In the genomic region with DNA sequence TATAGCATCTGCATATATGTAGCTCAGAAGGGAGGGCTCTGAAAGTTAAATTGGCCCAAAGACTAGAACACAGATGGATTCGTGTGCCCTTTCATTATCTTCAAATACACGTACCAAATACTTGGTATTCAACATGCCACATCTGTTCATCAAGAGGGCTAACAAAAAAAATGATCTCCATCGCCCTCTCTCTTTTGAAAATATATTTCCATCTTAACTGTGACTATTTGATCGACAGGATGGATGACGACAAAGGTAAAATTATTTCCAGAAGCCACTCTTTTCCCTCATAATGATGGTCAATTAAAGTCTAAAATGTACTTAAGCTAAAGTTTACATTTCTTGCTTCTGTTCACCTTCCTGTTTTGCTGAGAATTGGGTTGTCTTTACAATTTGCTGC, we compare ENCODE assay signal across 24 cellular contexts.
A peak's percentile ranks its signal among the peaks of the same experiment; 100 is the strongest.
DNase-seq lines count a peak whose midpoint lies in the region; ATAC-seq, FAIRE-seq and TF ChIP-seq lines count a peak whose summit lies in the region.
"Had no signal": no experiment of that assay in that cellular context is flagged by ENCODE, and none has a peak within 500 bp of the region (broad histone marks: within the 10 kb centered on the region; RNA-seq: fewer than 3 reads in every experiment).

No MANE protein-coding gene starts in this region.

- no peak for FAIRE-seq in GM12878 (lab: Jason Lieb, UNC)
- FAIRE-seq: astrocyte had no signal

- H3K4me1 Mint-ChIP-seq in H9 (peaks cover 29% of the 10 kb centered on the region in 2 experiments), neural crest cell (peaks cover 62% of the 10 kb centered on the region)

- no peak overlapping the region for H2BK20ac ChIP-seq in H9 (ENCODE audit: low read depth, low read length, poor library complexity, severe bottlenecking)

- no peaks in the 10 kb centered on the region for H3K9me3 ChIP-seq in H9 (ENCODE audit: control insufficient read depth, low read depth, low read length)
- H3K9me3 ChIP-seq in GM12878 (replicated peaks; ENCODE audit: control insufficient read depth, insufficient read depth, low read length) = no peaks in the 10 kb centered on the region
- H3K9me3 ChIP-seq: lower lobe of right lung, upper lobe of left lung had no signal

- no peak overlapping the region for H4K5ac ChIP-seq in H9 (ENCODE audit: insufficient read length, low read depth, low read length)

- no peak overlapping the region for H3K4me3 ChIP-seq in GM12878
- H3K4me3 ChIP-seq in coronary artery = no peak overlapping the region
- H3K4me3 ChIP-seq: lower lobe of right lung, upper lobe of left lung had no signal

- H3K27ac Mint-ChIP-seq in H9 (peak overlapping the region in 2 of 3 experiments; percentile 16 to 69; a peak in 2 of 7 replicates), neural crest cell (ENCODE audit: unreplicated experiment) (no peak overlapping the region)
- H3K27ac Mint-ChIP-seq: activated CD4-positive, alpha-beta memory T cell treated with anti-CD3 and anti-CD28 coated beads for 36 hours; dendritic cell treated with granulocyte-macrophage colony-stimulating factor and Interleukin-4, amounts not matched to agents 40 ng/mL and 50 ng/mL, for 4 days; stimulated activated memory B cell treated with anti-CD40 and anti-IgM and Interleukin-4, amounts not matched to agents 10 μg/mL and 1 μg/mL and 100 μg/mL, for 72 hours had no signal

- H3K4me2 ChIP-seq in H9 (ENCODE audit: insufficient read depth, insufficient read length, low read length) (no peak overlapping the region), GM12878 (ENCODE audit: control insufficient read depth, insufficient read depth) (no peak overlapping the region)

- no peak overlapping the region for H2BK12ac ChIP-seq in H9 (ENCODE audit: insufficient read length, low read depth, low read length)

- no peak for TF ChIP-seq POLR2A in GM12878 (IDR thresholded peaks at IDR 0.05; ENCODE audit: low read depth, low read length)

- no peak overlapping the region for H3K56ac ChIP-seq in H9 (ENCODE audit: insufficient read length, low read depth, low read length)

- no peak overlapping the region for H4K8ac ChIP-seq in H9 (replicated peaks; ENCODE audit: insufficient read length, low read depth, low read length)

- CTCF ChIA-PET in GM12878 (lab: Yijun Ruan, JAX) = interaction anchor here (0.6 to 1.6 kb wide), 5 partner anchors 11 to 1583 kb away, joined by 3 to 6 read pairs (median 3); no protein-coding TSS in a partner anchor

- H3K14ac ChIP-seq in H9 (ENCODE audit: insufficient read depth, low read length) = no peak overlapping the region

- no peak overlapping the region for H2BK5ac ChIP-seq in H9 (ENCODE audit: insufficient read length, low read length)

- H3K18ac ChIP-seq in H9 (ENCODE audit: insufficient read length, low read depth, low read length) = no peak overlapping the region

- H3K27ac ChIP-seq in H9 (ENCODE audit: insufficient read length, low read depth, low read length) (no peak overlapping the region), GM12878 (ENCODE audit: control insufficient read depth, insufficient read depth) (no peak overlapping the region), coronary artery (no peak overlapping the region)
- H3K27ac ChIP-seq: lower lobe of right lung, RWPE1, upper lobe of left lung had no signal

- H3K9ac ChIP-seq in H9 (ENCODE audit: extremely low read depth, insufficient read length, low read length) (no peak overlapping the region), GM12878 (ENCODE audit: control insufficient read depth, insufficient read depth, low read length) (no peak overlapping the region)

- no CpG with 5 or more reads among the region's 5 CpGs for WGBS in H9 (ENCODE audit: extremely low coverage, insufficient read length, low lambda C conversion rate)
- 45% methylated on average over 5 of the region's 5 CpGs for WGBS in GM12878 (ENCODE audit: insufficient coverage, insufficient replicate concordance, low lambda C conversion rate, missing lambda C conversion rate)

- no peak overlapping the region for H2BK120ac ChIP-seq in H9 (ENCODE audit: low read depth, low read length, poor library complexity, severe bottlenecking)

- H3K23me2 ChIP-seq in H9 (ENCODE audit: insufficient read length, low read depth, low read length, poor library complexity, severe bottlenecking) = no peaks in the 10 kb centered on the region

- H2BK15ac ChIP-seq in H9 (ENCODE audit: low read depth, low read length) = no peak overlapping the region

- no peak overlapping the region for H3T11ph ChIP-seq in H9 (ENCODE audit: low read length)

- no peak for TF ChIP-seq EP300 in GM12878 (IDR thresholded peaks at IDR 0.05; ENCODE audit: borderline replicate concordance in 1 of 2, control insufficient read depth in 1 of 2, low read depth in 2 of 2, low read length in 2 of 2)

- peaks cover 10% of the 10 kb centered on the region for H3K79me1 ChIP-seq in H9 (ENCODE audit: insufficient read depth, low read depth, low read length, poor library complexity, severe bottlenecking)

- SMC1A ChIA-PET in GM12878 (lab: Charles Lee; ENCODE audit: uncharacterized antibody, unreplicated experiment) = interaction anchor here (0.6 to 4.4 kb wide), 6 partner anchors 73 to 579 kb away, joined by 3 to 23 read pairs (median 4); no protein-coding TSS in a partner anchor

- H2AK5ac ChIP-seq in H9 (ENCODE audit: insufficient read length, low read length) = no peak overlapping the region

- in situ Hi-C loops in GM12878 (cut with MboI) = no loop called here

- H2AFZ ChIP-seq in H9 (ENCODE audit: low read length) (no peak overlapping the region), GM12878 (ENCODE audit: control insufficient read depth, low read depth, low read length) (no peak overlapping the region)

- H3K79me2 ChIP-seq in H9 (ENCODE audit: insufficient read depth, low read length) (peaks cover 12% of the 10 kb centered on the region; the same call in 1 of the 2 replicates), GM12878 (ENCODE audit: control insufficient read depth, insufficient read depth, low read length) (no peaks in the 10 kb centered on the region)

- H3K9me3 Mint-ChIP-seq in H9 (no peaks in the 10 kb centered on the region), neural crest cell (peaks cover 4% of the 10 kb centered on the region)
- H3K9me3 Mint-ChIP-seq: activated CD4-positive, alpha-beta memory T cell treated with anti-CD3 and anti-CD28 coated beads for 36 hours; activated T-cell treated with anti-CD3 and anti-CD28 coated beads, Interleukin-2, amount 50 U/mL, for 4 hours; dendritic cell treated with granulocyte-macrophage colony-stimulating factor and Interleukin-4, amounts not matched to agents 40 ng/mL and 50 ng/mL, for 4 days; stimulated activated memory B cell treated with anti-CD40 and anti-IgM and Interleukin-4, amounts not matched to agents 10 μg/mL and 1 μg/mL and 100 μg/mL, for 72 hours had no signal

- DNase-seq in DMS 273 (lab: John Stamatoyannopoulos, UW; ENCODE audit: unreplicated experiment) (peak; percentile 53), DMS 273 treated with DMSO at 0.1 percent for 48 hours (lab: John Stamatoyannopoulos, UW) (no peak), H9 (no peak), GM12878 (ENCODE audit: low read depth, low spot score) (no peak), neural crest cell (ENCODE audit: low read depth, low spot score) (no peak), coronary artery (ENCODE audit: low spot score) (no peak), SK-N-DZ (ENCODE audit: low spot score) (no peak)
- DNase-seq: 8988T; activated CD4-positive, alpha-beta memory T cell treated with anti-CD3 and anti-CD28 coated beads for 36 hours; activated naive CD4-positive, alpha-beta T cell treated with anti-CD3 and anti-CD28 coated beads, Interleukin-2, amount 50 U/mL, for 16 hours; activated T-cell treated with anti-CD3 and anti-CD28 coated beads, Interleukin-2, amount 50 U/mL, for 4 hours; C1 segment of cervical spinal cord; DMS79 treated with DMSO at 0.1 percent for 48 hours; lower lobe of right lung; naive B cell; NCI-H146; NCI-H774; retina; upper lobe of left lung had no signal

- no peaks in the 10 kb centered on the region for H3K27me3 Mint-ChIP-seq in H9 (ENCODE audit: low read depth)
- no peaks in the 10 kb centered on the region for H3K27me3 Mint-ChIP-seq in neural crest cell (ENCODE audit: low read depth)
- H3K27me3 Mint-ChIP-seq: activated CD4-positive, alpha-beta memory T cell treated with anti-CD3 and anti-CD28 coated beads for 36 hours; dendritic cell treated with granulocyte-macrophage colony-stimulating factor and Interleukin-4, amounts not matched to agents 40 ng/mL and 50 ng/mL, for 4 days; naive B cell; stimulated activated memory B cell treated with anti-CD40 and anti-IgM and Interleukin-4, amounts not matched to agents 10 μg/mL and 1 μg/mL and 100 μg/mL, for 72 hours had no signal

- H3K4ac ChIP-seq in H9 (ENCODE audit: low read depth, low read length) = no peak overlapping the region

- peak; percentile 17; the same call in 1 of the 2 replicates for TF ChIP-seq RAD21 in GM12878 (IDR thresholded peaks at IDR 0.05; ENCODE audit: insufficient read depth, low read depth, low read length)

- no TSS peak for BruUV-seq in GM12878 (replicated peaks; lab: Mats Ljungman, UMichigan)

- ATAC-seq in GM12878 = no peak
- no peak for ATAC-seq in HG03460 (IDR thresholded peaks at IDR 0.05; ENCODE audit: unreplicated experiment)
- ATAC-seq: activated T-cell treated with anti-CD3 and anti-CD28 coated beads, Interleukin-2, amount 50 U/mL, for 4 hours; lower lobe of right lung; stimulated activated memory B cell treated with anti-CD40 and anti-IgM and Interleukin-4, amounts not matched to agents 10 μg/mL and 1 μg/mL and 100 μg/mL, for 72 hours had no signal

- TF ChIP-seq CTCF in H9 (conservative IDR thresholded peaks at IDR 0.05) = no peak
- no peak; a peak in 1 of 6 replicates for TF ChIP-seq CTCF in GM12878 (IDR thresholded peaks at IDR 0.05 in 2 of 3, conservative IDR thresholded peaks at IDR 0.05 in 1 of 3; ENCODE audit: control insufficient read depth in 2 of 3, extremely low read depth in 1 of 3, insufficient read depth in 1 of 3, low read depth in 3 of 3, low read length in 3 of 3)
- peak; percentile 17 for TF ChIP-seq CTCF in neural crest cell (conservative IDR thresholded peaks at IDR 0.05)
- no peak for TF ChIP-seq CTCF in coronary artery (IDR thresholded peaks at IDR 0.05)

- POLR2A ChIA-PET in GM12878 (lab: Charles Lee) = no interaction called here

- H3K36me3 ChIP-seq in GM12878 (ENCODE audit: control insufficient read depth in 2 of 2, insufficient read depth in 2 of 2, low read length in 1 of 2) = no peaks in the 10 kb centered on the region
- H3K36me3 ChIP-seq: lower lobe of right lung had no signal

- no peaks in the 10 kb centered on the region; the same call in 1 of the 2 replicates for H3K4me1 ChIP-seq in H9 (ENCODE audit: insufficient read depth, low read length)
- no peaks in the 10 kb centered on the region for H3K4me1 ChIP-seq in GM12878 (ENCODE audit: control insufficient read depth, insufficient read depth, low read length)

- H3K4me3 Mint-ChIP-seq in H9 (no peak overlapping the region), neural crest cell (no peak overlapping the region)
- H3K4me3 Mint-ChIP-seq: activated CD4-positive, alpha-beta memory T cell treated with anti-CD3 and anti-CD28 coated beads for 36 hours; activated T-cell treated with anti-CD3 and anti-CD28 coated beads, Interleukin-2, amount 50 U/mL, for 4 hours; dendritic cell treated with granulocyte-macrophage colony-stimulating factor and Interleukin-4, amounts not matched to agents 40 ng/mL and 50 ng/mL, for 4 days; naive B cell; stimulated activated memory B cell treated with anti-CD40 and anti-IgM and Interleukin-4, amounts not matched to agents 10 μg/mL and 1 μg/mL and 100 μg/mL, for 72 hours had no signal

- RAD21 ChIA-PET in GM12878 (lab: Charles Lee; ENCODE audit: unreplicated experiment) = interaction anchor here (3.7 kb wide), 1 partner anchor 360 kb away, joined by 17 read pairs; no protein-coding TSS in a partner anchor

- no peak overlapping the region for H4K91ac ChIP-seq in H9 (ENCODE audit: insufficient read length, low read depth, low read length)

- H3K23ac ChIP-seq in H9 (ENCODE audit: insufficient read length, low read depth, low read length) = no peak overlapping the region

- H4K20me1 ChIP-seq in H9 (ENCODE audit: control insufficient read depth, insufficient read depth, insufficient read length) (no peaks in the 10 kb centered on the region), GM12878 (ENCODE audit: control insufficient read depth, insufficient read depth) (no peaks in the 10 kb centered on the region)

- intact Hi-C loops in GM12878 (cut with micrococcal nuclease; ENCODE audit: unreplicated experiment) = no loop called here

- H3K27me3 ChIP-seq in H9 (ENCODE audit: insufficient read depth, low read length) (no peaks in the 10 kb centered on the region), GM12878 (replicated peaks in 1 of 2; ENCODE audit: control insufficient read depth in 2 of 2, insufficient read depth in 2 of 2, low read length in 1 of 2) (no peaks in the 10 kb centered on the region)
- H3K27me3 ChIP-seq: upper lobe of left lung had no signal

- H3K36me3 Mint-ChIP-seq in H9 (ENCODE audit: insufficient read depth in 1 of 3, low read depth in 3 of 3) = peaks cover 57 to 90% (median 80%) of the 10 kb centered on the region in 3 experiments
- H3K36me3 Mint-ChIP-seq in neural crest cell (ENCODE audit: low read depth) = peaks cover 30% of the 10 kb centered on the region
- H3K36me3 Mint-ChIP-seq: activated CD4-positive, alpha-beta memory T cell treated with anti-CD3 and anti-CD28 coated beads for 36 hours; stimulated activated memory B cell treated with anti-CD40 and anti-IgM and Interleukin-4, amounts not matched to agents 10 μg/mL and 1 μg/mL and 100 μg/mL, for 72 hours had no signal
